In the genomic region with DNA sequence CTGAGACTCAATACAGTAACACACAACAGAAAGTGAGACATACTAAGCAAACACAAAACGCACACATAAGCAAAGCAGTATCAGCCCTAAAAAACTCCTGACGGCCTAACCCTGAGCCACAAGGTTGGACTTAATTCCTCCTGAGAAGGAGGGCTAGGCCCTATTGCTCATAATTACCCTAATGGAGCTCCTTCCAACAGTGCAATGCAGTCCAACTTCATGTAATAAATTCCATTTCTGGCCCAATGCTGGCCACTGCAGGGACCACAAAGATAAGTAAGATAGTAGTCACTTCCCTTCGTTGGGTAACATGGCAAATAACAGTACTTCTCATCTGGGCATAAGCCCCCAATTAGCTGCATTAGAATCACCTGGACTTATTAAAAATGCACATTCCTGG, we compare ENCODE assay signal across 16 cellular contexts. TPM values are rescaled to one million over a fixed set of nuclear protein-coding genes. Genes with fewer than 3 reads are reported as not detected.
"Had no signal": no experiment of that assay in that cellular context is flagged by ENCODE, and none has a peak within 500 bp of the region (broad histone marks: within the 10 kb centered on the region; RNA-seq: fewer than 3 reads in every experiment).

No MANE protein-coding gene starts in this region.

- DNase-seq: activated CD4-positive, alpha-beta T cell treated with anti-CD3 and anti-CD28 coated beads for 48 hours; activated CD8-positive, alpha-beta memory T cell treated with anti-CD3 and anti-CD28 coated beads for 24 hours; activated naive CD4-positive, alpha-beta T cell treated with anti-CD3 and anti-CD28 coated beads, Interleukin-2, amount 50 U/mL, for 16 hours; amygdala; dorsolateral prefrontal cortex; foreskin keratinocyte; natural killer cell; posterior cingulate gyrus; small intestine; stomach; tibial artery had no signal

- H3K9me3 Mint-ChIP-seq: activated T-helper 17 cell treated with anti-CD3 and anti-CD28 coated beads, Interleukin-2, amount 50 U/mL, for 72 hours; natural killer cell; WTC11 had no signal

- H3K27me3 Mint-ChIP-seq: activated T-helper 17 cell treated with anti-CD3 and anti-CD28 coated beads, Interleukin-2, amount 50 U/mL, for 72 hours had no signal

- H3K27ac Mint-ChIP-seq: activated T-helper 17 cell treated with anti-CD3 and anti-CD28 coated beads, Interleukin-2, amount 50 U/mL, for 72 hours; natural killer cell; WTC11 had no signal

- H3K4me3 Mint-ChIP-seq: activated T-helper 17 cell treated with anti-CD3 and anti-CD28 coated beads, Interleukin-2, amount 50 U/mL, for 72 hours; natural killer cell; WTC11 had no signal

- H3K4me3 ChIP-seq: breast epithelium, dorsolateral prefrontal cortex, stomach, tibial artery, vagina had no signal

- H3K36me3 Mint-ChIP-seq: natural killer cell, WTC11 had no signal

RNA-seq across cellular contexts. Expression of a gene that starts 47.5 kb away (rescaled TPM):
- total RNA-seq: activated T-helper 17 cell treated with anti-CD3 and anti-CD28 coated beads, Interleukin-2, amount 50 U/mL, for 72 hours; chondrocyte; natural killer cell had no signal
